1 cellular context compared by ENCODE assay signal in genomic region chr7:26291699-26292538, GRCh38.
A peak's percentile ranks its signal among the peaks of the same experiment; 100 is the strongest.
TF ChIP-seq lines count a peak whose summit lies in the region.

SNX10 (plus strand) TSS chr7:26291862; CDS start chr7:26346443, 54,581 bp downstream.

TF ChIP-seq in K562, 482 proteins besides CTCF, POLR2A, EP300 and RAD21 (continued from another document and continues in another):
- no peak for TF ChIP-seq ZNF347 (CRISPR knock-in tag; IDR thresholded peaks at IDR 0.05; ENCODE audit: low read depth)
- no peak for TF ChIP-seq COPS2 (conservative IDR thresholded peaks at IDR 0.05)
- TF ChIP-seq KHSRP (IDR thresholded peaks at IDR 0.05) = no peak
- TF ChIP-seq ZNF785 (CRISPR knock-in tag; IDR thresholded peaks at IDR 0.05) = no peak
- TF ChIP-seq RHOXF2B (CRISPR knock-in tag; conservative IDR thresholded peaks at IDR 0.05) = no peak
- TF ChIP-seq FOXK2 (conservative IDR thresholded peaks at IDR 0.05 in 1 of 2, IDR thresholded peaks at IDR 0.05 in 1 of 2; ENCODE audit: low read depth in 2 of 2) = no peak
- no peak for TF ChIP-seq ZEB2 (IDR thresholded peaks at IDR 0.05)
- TF ChIP-seq ETV1 (tag; conservative IDR thresholded peaks at IDR 0.05; ENCODE audit: low read depth) = peak; percentile 64; the same call in 1 of the 2 replicates
- no peak for TF ChIP-seq SMAD1 (IDR thresholded peaks at IDR 0.05; ENCODE audit: low read depth, low read length, partially characterized antibody)
- no peak for TF ChIP-seq ASH1L (IDR thresholded peaks at IDR 0.05; ENCODE audit: borderline replicate concordance, low read depth, partially characterized antibody)
- TF ChIP-seq NR3C1 (CRISPR knock-in tag; IDR thresholded peaks at IDR 0.05) = no peak
- no peak for TF ChIP-seq RREB1 (CRISPR knock-in tag; IDR thresholded peaks at IDR 0.05)
- TF ChIP-seq MIER1 (IDR thresholded peaks at IDR 0.05; ENCODE audit: low read depth) = no peak
- no peak for TF ChIP-seq HLTF (IDR thresholded peaks at IDR 0.05)
- no peak for TF ChIP-seq CHD7 (IDR thresholded peaks at IDR 0.05; ENCODE audit: low read depth, low read length)
- TF ChIP-seq STAT5B (CRISPR knock-in tag; IDR thresholded peaks at IDR 0.05) = no peak
- no peak for TF ChIP-seq TRIM24 (IDR thresholded peaks at IDR 0.05)
- no peak for TF ChIP-seq BRF2 (IDR thresholded peaks at IDR 0.05; ENCODE audit: borderline replicate concordance, insufficient read depth, insufficient read length)
- TF ChIP-seq CEBPB (tag; IDR thresholded peaks at IDR 0.05) = no peak
- no peak for TF ChIP-seq SOX6 (IDR thresholded peaks at IDR 0.05)
- no peak for TF ChIP-seq TGIF2 (CRISPR knock-in tag; IDR thresholded peaks at IDR 0.05)
- no peak for TF ChIP-seq NCOR1 (IDR thresholded peaks at IDR 0.05)
- no peak for TF ChIP-seq RBM25 (IDR thresholded peaks at IDR 0.05; ENCODE audit: low read depth, low read length, severe bottlenecking)
- no peak for TF ChIP-seq ZNF253 (CRISPR knock-in tag; conservative IDR thresholded peaks at IDR 0.05)
- no peak for TF ChIP-seq MBD1 (CRISPR knock-in tag; IDR thresholded peaks at IDR 0.05)
- TF ChIP-seq THRB (CRISPR knock-in tag; conservative IDR thresholded peaks at IDR 0.05) = no peak
- TF ChIP-seq ZNF316 (IDR thresholded peaks at IDR 0.05) = no peak
- no peak for TF ChIP-seq IRF9 (tag; IDR thresholded peaks at IDR 0.05)
- TF ChIP-seq ZNF609 (CRISPR knock-in tag; IDR thresholded peaks at IDR 0.05; ENCODE audit: borderline replicate concordance) = no peak
